In the genomic region with DNA sequence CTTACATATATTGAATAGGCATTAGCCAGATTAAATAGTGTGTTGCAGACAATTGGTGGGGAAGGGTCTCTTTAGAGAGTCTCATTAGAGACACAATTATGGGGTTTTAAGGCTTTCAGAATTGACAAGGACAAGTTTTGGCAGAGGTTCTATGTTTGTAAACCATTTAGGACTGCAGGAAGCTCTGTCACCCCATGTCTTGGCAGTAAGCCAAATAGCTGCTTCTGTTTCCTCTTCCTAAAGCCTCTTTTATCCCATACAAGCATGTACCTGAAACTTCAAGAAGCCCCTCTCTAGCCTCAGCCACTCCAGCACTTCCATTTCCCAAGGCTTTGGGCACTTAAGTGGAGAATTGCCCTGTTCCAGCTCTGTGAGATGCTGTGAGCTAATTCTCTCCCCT, we compare ENCODE assay signal across 14 cellular contexts. TPM values are rescaled to one million over a fixed set of nuclear protein-coding genes. Genes with fewer than 3 reads are reported as not detected.
DNase-seq lines count a peak whose midpoint lies in the region; ATAC-seq and TF ChIP-seq lines count a peak whose summit lies in the region.
"Had no signal": no experiment of that assay in that cellular context is flagged by ENCODE, and none has a peak within 500 bp of the region (broad histone marks: within the 10 kb centered on the region; RNA-seq: fewer than 3 reads in every experiment).

No MANE protein-coding gene starts in this region.

- no peak overlapping the region for H3K4me3 ChIP-seq in cardiac fibroblast (replicated peaks in 1 of 2; ENCODE audit: low read depth in 2 of 2, low read length in 2 of 2)
- H3K4me3 ChIP-seq: esophagus squamous epithelium, lung had no signal

- H3K4me3 Mint-ChIP-seq in mesothelial cell of epicardium (no peak overlapping the region), nephron progenitor cell (no peak overlapping the region)
- no peak overlapping the region for H3K4me3 Mint-ChIP-seq in activated T-helper 1 cell treated with anti-CD3 and anti-CD28 coated beads, Interleukin-12 subunit alpha, Interleukin-12 subunit beta, Interleukin-2, Interleukin-4 antibody, amounts not matched to agents 30 ng/mL and 10 ng/mL and 1 ng/mL, durations not matched to agents 14 hours and 24 hours and 36 hours
- H3K4me3 Mint-ChIP-seq: activated naive CD8-positive, alpha-beta T cell treated with anti-CD3 and anti-CD28 coated beads, Interleukin-2, amount 50 U/mL, for 24 hours had no signal

- H3K36me3 Mint-ChIP-seq in mesothelial cell of epicardium (no peaks in the 10 kb centered on the region), nephron progenitor cell (ENCODE audit: low read depth) (no peaks in the 10 kb centered on the region)
- H3K36me3 Mint-ChIP-seq in activated T-helper 1 cell treated with anti-CD3 and anti-CD28 coated beads, Interleukin-12 subunit alpha, Interleukin-12 subunit beta, Interleukin-2, Interleukin-4 antibody, amounts not matched to agents 30 ng/mL and 10 ng/mL and 1 ng/mL, durations not matched to agents 14 hours and 24 hours and 36 hours (ENCODE audit: low read depth): peaks cover 9% of the 10 kb centered on the region

- H3K27me3 Mint-ChIP-seq in mesothelial cell of epicardium (ENCODE audit: low read depth) (no peaks in the 10 kb centered on the region), nephron progenitor cell (ENCODE audit: low read depth, poor library complexity) (peaks cover 5% of the 10 kb centered on the region)
- no peaks in the 10 kb centered on the region for H3K27me3 Mint-ChIP-seq in activated T-helper 1 cell treated with anti-CD3 and anti-CD28 coated beads, Interleukin-12 subunit alpha, Interleukin-12 subunit beta, Interleukin-2, Interleukin-4 antibody, amounts not matched to agents 30 ng/mL and 10 ng/mL and 1 ng/mL, durations not matched to agents 14 hours and 24 hours and 36 hours (ENCODE audit: insufficient read depth)
- H3K27me3 Mint-ChIP-seq: activated naive CD8-positive, alpha-beta T cell treated with anti-CD3 and anti-CD28 coated beads, Interleukin-2, amount 50 U/mL, for 24 hours had no signal

- in situ Hi-C loops in G401 (cut with HindIII; ENCODE audit: low sequenced_read_pairs): no loop called here

- ATAC-seq in HG02759 (IDR thresholded peaks at IDR 0.05; ENCODE audit: unreplicated experiment): no peak
- ATAC-seq: activated naive CD8-positive, alpha-beta T cell treated with anti-CD3 and anti-CD28 coated beads, Interleukin-2, amount 50 U/mL, for 24 hours had no signal

- H3K27ac Mint-ChIP-seq in mesothelial cell of epicardium: no peak overlapping the region
- no peak overlapping the region for H3K27ac Mint-ChIP-seq in nephron progenitor cell
- no peak overlapping the region for H3K27ac Mint-ChIP-seq in activated T-helper 1 cell treated with anti-CD3 and anti-CD28 coated beads, Interleukin-12 subunit alpha, Interleukin-12 subunit beta, Interleukin-2, Interleukin-4 antibody, amounts not matched to agents 30 ng/mL and 10 ng/mL and 1 ng/mL, durations not matched to agents 14 hours and 24 hours and 36 hours
- H3K27ac Mint-ChIP-seq: activated naive CD8-positive, alpha-beta T cell treated with anti-CD3 and anti-CD28 coated beads, Interleukin-2, amount 50 U/mL, for 24 hours had no signal

- TF ChIP-seq CTCF in cardiac fibroblast (IDR thresholded peaks at IDR 0.05; ENCODE audit: low read depth, low read length) (no peak), mesothelial cell of epicardium (IDR thresholded peaks at IDR 0.05; ENCODE audit: unreplicated experiment) (no peak), nephron progenitor cell (IDR thresholded peaks at IDR 0.05) (no peak)

- intact Hi-C loops in activated T-helper 1 cell treated with anti-CD3 and anti-CD28 coated beads, Interleukin-12 subunit alpha, Interleukin-12 subunit beta, Interleukin-2, Interleukin-4 antibody, amounts not matched to agents 30 ng/mL and 10 ng/mL and 1 ng/mL, durations not matched to agents 14 hours and 24 hours and 36 hours (cut with micrococcal nuclease): no loop called here

- H3K4me1 Mint-ChIP-seq in mesothelial cell of epicardium (peaks cover 8% of the 10 kb centered on the region), nephron progenitor cell (peaks cover 41% of the 10 kb centered on the region)
- peaks cover 32% of the 10 kb centered on the region for H3K4me1 Mint-ChIP-seq in activated T-helper 1 cell treated with anti-CD3 and anti-CD28 coated beads, Interleukin-12 subunit alpha, Interleukin-12 subunit beta, Interleukin-2, Interleukin-4 antibody, amounts not matched to agents 30 ng/mL and 10 ng/mL and 1 ng/mL, durations not matched to agents 14 hours and 24 hours and 36 hours (ENCODE audit: low read depth)

- peak; percentile 38 for DNase-seq in AG08395 (ENCODE audit: low spot score)
- peak; percentile 71 for DNase-seq in G401 (ENCODE audit: low spot score)
- DNase-seq in NCI-H2081 (lab: John Stamatoyannopoulos, UW): peak; percentile 87 to 98
- peak; percentile 53 to 68 for DNase-seq in cardiac fibroblast (ENCODE audit: low read depth in 2 of 2)
- no peak for DNase-seq in mesothelial cell of epicardium (ENCODE audit: low spot score in 2 of 2, unreplicated experiment in 2 of 2)
- DNase-seq in nephron progenitor cell: no peak
- no peak for DNase-seq in activated T-helper 1 cell treated with anti-CD3 and anti-CD28 coated beads, Interleukin-12 subunit alpha, Interleukin-12 subunit beta, Interleukin-2, Interleukin-4 antibody, amounts not matched to agents 30 ng/mL and 10 ng/mL and 1 ng/mL, durations not matched to agents 14 hours and 24 hours and 36 hours (ENCODE audit: low spot score)
- DNase-seq: activated CD4-positive, CD25-positive, alpha-beta regulatory T cell; activated naive CD8-positive, alpha-beta T cell treated with anti-CD3 and anti-CD28 coated beads, Interleukin-2, amount 50 U/mL, for 24 hours; Caco-2; esophagus squamous epithelium; NK-92 treated with Interleukin-12 subunit alpha and Interleukin-12 subunit beta, amount 100 ng/mL, for 24 hours had no signal

- H3K9me3 Mint-ChIP-seq in mesothelial cell of epicardium: no peaks in the 10 kb centered on the region
- no peaks in the 10 kb centered on the region for H3K9me3 Mint-ChIP-seq in nephron progenitor cell
- H3K9me3 Mint-ChIP-seq in activated T-helper 1 cell treated with anti-CD3 and anti-CD28 coated beads, Interleukin-12 subunit alpha, Interleukin-12 subunit beta, Interleukin-2, Interleukin-4 antibody, amounts not matched to agents 30 ng/mL and 10 ng/mL and 1 ng/mL, durations not matched to agents 14 hours and 24 hours and 36 hours: no peaks in the 10 kb centered on the region
- H3K9me3 Mint-ChIP-seq: activated naive CD8-positive, alpha-beta T cell treated with anti-CD3 and anti-CD28 coated beads, Interleukin-2, amount 50 U/mL, for 24 hours had no signal

RNA-seq across cellular contexts. Expression of a gene that starts 21.8 kb away (rescaled TPM):
- 0.10 and 0.12 TPM in 2 replicates for total RNA-seq in G401 (2014; rRNA removed; shearing (Covaris generic))
- 2.3 to 3.2 TPM (median 2.9 TPM) in 3 replicates for total RNA-seq in mesothelial cell of epicardium
- total RNA-seq in activated T-helper 1 cell treated with anti-CD3 and anti-CD28 coated beads, Interleukin-12 subunit alpha, Interleukin-12 subunit beta, Interleukin-2, Interleukin-4 antibody, amounts not matched to agents 30 ng/mL and 10 ng/mL and 1 ng/mL, durations not matched to agents 14 hours and 24 hours and 36 hours: 1.3 and 2.1 TPM in 2 replicates
- total RNA-seq: Caco-2 had no signal

Comparison
In these comparisons a context has a peak if more than half of its experiments do, and no peak if none do; other contexts are left out.
1. DNase-seq: peak in AG08395 (single experiment), G401 (single experiment), NCI-H2081 (2 of 2) and cardiac fibroblast (2 of 2); none in mesothelial cell of epicardium (0 of 2), nephron progenitor cell (single experiment) and activated T-helper 1 cell treated with anti-CD3 and anti-CD28 coated beads, Interleukin-12 subunit alpha, Interleukin-12 subunit beta, Interleukin-2, Interleukin-4 antibody, amounts not matched to agents 30 ng/mL and 10 ng/mL and 1 ng/mL, durations not matched to agents 14 hours and 24 hours and 36 hours (single experiment).